ENCODE assay signal across 8 cellular contexts in the genomic region with DNA sequence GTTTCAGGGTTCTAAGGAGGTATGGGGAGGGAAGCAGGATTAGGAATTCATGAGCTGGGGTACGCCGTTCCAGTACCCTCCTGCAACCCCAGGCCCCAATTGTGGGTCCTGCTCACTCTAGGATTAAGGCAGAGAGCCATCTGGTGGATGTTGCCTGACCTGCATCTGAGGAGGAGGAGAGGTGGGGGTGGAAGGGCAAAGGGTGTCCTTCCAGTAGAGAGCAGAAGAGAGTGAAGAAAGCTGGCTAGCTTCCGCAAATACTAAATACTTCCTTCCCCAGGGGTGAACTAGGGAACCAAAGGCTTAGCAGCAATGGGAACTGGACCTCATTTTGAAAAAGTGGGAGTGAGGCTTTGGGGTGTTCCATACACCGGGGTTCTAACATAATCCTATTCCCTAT. TPM values are rescaled to one million over a fixed set of nuclear protein-coding genes. Genes with fewer than 3 reads are reported as not detected.
DNase-seq lines count a peak whose midpoint lies in the region; ATAC-seq, FAIRE-seq and TF ChIP-seq lines count a peak whose summit lies in the region.

No MANE protein-coding gene starts in this region.

- H3K27ac Mint-ChIP-seq in stimulated activated memory B cell treated with anti-CD40 and anti-IgM and Interleukin-4, amounts not matched to agents 10 μg/mL and 1 μg/mL and 100 μg/mL, for 72 hours: peak overlapping the region; percentile 60

- H3K4me3 Mint-ChIP-seq in stimulated activated memory B cell treated with anti-CD40 and anti-IgM and Interleukin-4, amounts not matched to agents 10 μg/mL and 1 μg/mL and 100 μg/mL, for 72 hours: no peak overlapping the region

- peak; percentile 74 for FAIRE-seq in H1 (lab: Jason Lieb, UNC)

- no peaks in the 10 kb centered on the region for H3K9me3 ChIP-seq in H1 (ENCODE audit: insufficient read depth in 2 of 2, low read depth in 1 of 2, low read length in 1 of 2)

- no peak overlapping the region for H3K23ac ChIP-seq in H1 (ENCODE audit: insufficient read length)

- no peak overlapping the region for H3K9ac ChIP-seq in H1 (replicated peaks in 1 of 4; ENCODE audit: extremely low read depth in 1 of 4, low read depth in 3 of 4, low read length in 3 of 4)

- H3K27me3 ChIP-seq in H1 (replicated peaks in 1 of 4; ENCODE audit: control insufficient read depth in 3 of 4, extremely low read depth in 1 of 4, insufficient read depth in 3 of 4, low read length in 3 of 4): no peaks in the 10 kb centered on the region

- no peak overlapping the region for H4K8ac ChIP-seq in H1 (ENCODE audit: extremely low read depth, insufficient read depth, low read length)

- H3K4ac ChIP-seq in H1 (replicated peaks; ENCODE audit: insufficient read length, low read depth, low read length): no peak overlapping the region

- no peak overlapping the region for H4K91ac ChIP-seq in H1 (replicated peaks; ENCODE audit: insufficient read length, low read length)

- peaks cover 0 to 13% (median 3%) of the 10 kb centered on the region in 4 experiments; a peak in 4 of 8 replicates for H3K36me3 ChIP-seq in H1 (ENCODE audit: control insufficient read depth in 2 of 4, insufficient read depth in 4 of 4, low read length in 3 of 4)

- H3K36me3 Mint-ChIP-seq in stimulated activated memory B cell treated with anti-CD40 and anti-IgM and Interleukin-4, amounts not matched to agents 10 μg/mL and 1 μg/mL and 100 μg/mL, for 72 hours: peaks cover 6% of the 10 kb centered on the region

- WGBS in H1 (ENCODE audit: extremely low coverage in 1 of 2, insufficient coverage in 1 of 2, insufficient read length in 1 of 2, insufficient replicate concordance in 2 of 2, low coverage in 1 of 2, low lambda C conversion rate in 2 of 2, missing lambda C conversion rate in 1 of 2), 2 experiments: 60% methylated on average over 4 of the region's 4 CpGs; no CpG with 5 or more reads in 1 of the 2 experiments

- H3K27ac ChIP-seq in H1 (ENCODE audit: low read depth, low read length): no peak overlapping the region

- no peaks in the 10 kb centered on the region for H3K79me2 ChIP-seq in H1 (ENCODE audit: control insufficient read depth in 1 of 2, insufficient read depth in 2 of 2, low read length in 2 of 2)

- H2BK20ac ChIP-seq in H1 (ENCODE audit: low read length): no peak overlapping the region

- no peak overlapping the region for H3K4me3 ChIP-seq in H1 (ENCODE audit: extremely low read depth in 1 of 4, insufficient read depth in 2 of 4, low read depth in 3 of 4, low read length in 4 of 4)

- no peak overlapping the region for H3K56ac ChIP-seq in H1 (replicated peaks; ENCODE audit: insufficient read length, low read depth, low read length)

- POLR2A ChIA-PET in H1 (lab: Charles Lee; ENCODE audit: partially characterized antibody): interaction anchor here (0.8 to 14.4 kb wide), 22 partner anchors 7 to 92 kb away, joined by 3 to 144 read pairs (median 5); a partner anchor contains a TSS

- no peak overlapping the region for H2BK15ac ChIP-seq in H1 (ENCODE audit: low read length)

- H3K9me3 Mint-ChIP-seq in stimulated activated memory B cell treated with anti-CD40 and anti-IgM and Interleukin-4, amounts not matched to agents 10 μg/mL and 1 μg/mL and 100 μg/mL, for 72 hours: no peaks in the 10 kb centered on the region

- TF ChIP-seq RAD21 in H1 (IDR thresholded peaks at IDR 0.05 in 1 of 2, conservative IDR thresholded peaks at IDR 0.05 in 1 of 2; ENCODE audit: low read depth in 2 of 2, low read length in 2 of 2): peak; percentile 87 to 91

- H4K20me1 ChIP-seq in H1 (replicated peaks in 1 of 2; ENCODE audit: control insufficient read depth in 1 of 2, insufficient read depth in 2 of 2, low read length in 2 of 2): no peaks in the 10 kb centered on the region

- H3K18ac ChIP-seq in H1 (ENCODE audit: extremely low read depth, low read length): no peak overlapping the region

- peaks cover 19% of the 10 kb centered on the region for H3K4me1 Mint-ChIP-seq in stimulated activated memory B cell treated with anti-CD40 and anti-IgM and Interleukin-4, amounts not matched to agents 10 μg/mL and 1 μg/mL and 100 μg/mL, for 72 hours

- TF ChIP-seq EP300 in H1 (IDR thresholded peaks at IDR 0.05; ENCODE audit: borderline replicate concordance in 1 of 2, low read depth in 2 of 2, low read length in 2 of 2): no peak

- H2BK5ac ChIP-seq in H1 (ENCODE audit: low read depth, low read length): no peak overlapping the region

- H3K27me3 Mint-ChIP-seq in stimulated activated memory B cell treated with anti-CD40 and anti-IgM and Interleukin-4, amounts not matched to agents 10 μg/mL and 1 μg/mL and 100 μg/mL, for 72 hours: no peaks in the 10 kb centered on the region

- TF ChIP-seq POLR2A in H1 (IDR thresholded peaks at IDR 0.05; ENCODE audit: control extremely low read depth in 1 of 2, low read depth in 2 of 2, low read length in 2 of 2): no peak

- no peak overlapping the region for H2AFZ ChIP-seq in H1 (ENCODE audit: low read length)

- TF ChIP-seq CTCF in H1 (IDR thresholded peaks at IDR 0.05; ENCODE audit: control extremely low read depth in 1 of 3, insufficient read depth in 1 of 3, low read depth in 1 of 3, low read length in 3 of 3): peak; percentile 93 to 96 (median 95)

- no peaks in the 10 kb centered on the region; the same call in 1 of the 2 replicates for H3K79me1 ChIP-seq in H1 (ENCODE audit: low read depth, low read length)

- no peak overlapping the region for H2BK12ac ChIP-seq in H1 (ENCODE audit: low read depth, low read length)

- H3K23me2 ChIP-seq in H1 (ENCODE audit: low read depth, low read length): no peaks in the 10 kb centered on the region

- DNase-seq in CD1c-positive myeloid dendritic cell (ENCODE audit: extremely low spot score) (peak; percentile 88), HCEC 1CT (peak; percentile 51), NCI-H82 (lab: John Stamatoyannopoulos, UW) (peak; percentile 79), H1 (ENCODE audit: low read depth in 1 of 2, low spot score in 2 of 2) (peak; percentile 66 to 89), midbrain (lab: John Stamatoyannopoulos, UW) (peak; percentile 81)
- peak; percentile 31 to 35 for DNase-seq in activated CD8-positive, alpha-beta memory T cell treated with anti-CD3 and anti-CD28 coated beads for 4 hours (ENCODE audit: low read depth in 2 of 2)

- no peak overlapping the region for H4K5ac ChIP-seq in H1 (ENCODE audit: insufficient read length, low read depth, low read length)

- CTCF ChIA-PET in H1 (lab: Charles Lee; ENCODE audit: partially characterized antibody): interaction anchor here (0.6 to 14.0 kb wide), 48 partner anchors 9 to 577 kb away, joined by 3 to 423 read pairs (median 4); a partner anchor contains a TSS

- ATAC-seq in stimulated activated memory B cell treated with anti-CD40 and anti-IgM and Interleukin-4, amounts not matched to agents 10 μg/mL and 1 μg/mL and 100 μg/mL, for 72 hours: peak; percentile 89
- no peak for ATAC-seq in HG02852 (IDR thresholded peaks at IDR 0.05; ENCODE audit: unreplicated experiment)

- H2AK5ac ChIP-seq in H1 (ENCODE audit: low read depth, low read length): no peak overlapping the region

- no peak overlapping the region for H3K14ac ChIP-seq in H1 (ENCODE audit: insufficient read length)

- H2BK120ac ChIP-seq in H1 (replicated peaks; ENCODE audit: low read depth, low read length): no peak overlapping the region

- H3K4me2 ChIP-seq in H1 (ENCODE audit: insufficient read depth in 1 of 2, low read depth in 2 of 2, low read length in 2 of 2): no peak overlapping the region

- H3K4me1 ChIP-seq in H1 (replicated peaks in 1 of 4; ENCODE audit: control insufficient read depth in 3 of 4, insufficient read depth in 4 of 4, low read length in 3 of 4): peaks cover 0 to 3% (median 1%) of the 10 kb centered on the region in 4 experiments; a peak in 2 of 7 replicates

RNA-seq across cellular contexts. Expression of a gene that starts 10.6 kb away (rescaled TPM):
- total RNA-seq in H1 (2021; fragmentation: NEBNext Ultra II Directional; extraction: Animal tissue kit (Norgen Biotek cat#: 25700)): 6.8 and 7.9 TPM in 2 replicates
- 6.0 and 7.7 TPM in 2 replicates for polyA plus RNA-seq in H1 (2011; rRNA removed)
- 10.9 TPM for polyA plus RNA-seq in H1 (2011; cell fraction: cytosol; rRNA removed)
- 5.4 TPM for polyA plus RNA-seq in H1 (2011; cell fraction: nucleus; rRNA removed)
- 6.4 to 10.3 TPM (median 7.4 TPM) in 4 replicates for polyA plus RNA-seq in H1 (2012, experiment 1 of 2)
- 3.5 TPM for polyA plus RNA-seq in H1 (2012, experiment 2 of 2)
- 4.0 TPM for polyA plus RNA-seq in H1 (2013, experiment 1 of 2)
- 4.6 TPM for polyA plus RNA-seq in H1 (2013, experiment 2 of 2)
- polyA minus RNA-seq in H1 (2011; rRNA and poly(A)+ RNA removed): 6.8 and 15.9 TPM in 2 replicates
- 6.4 TPM for polyA minus RNA-seq in H1 (2011; cell fraction: cytosol; rRNA and poly(A)+ RNA removed)
- polyA minus RNA-seq in H1 (2011; cell fraction: nucleus; rRNA and poly(A)+ RNA removed): 6.6 TPM

RNA-seq across cellular contexts. Expression of a gene that starts 10.9 kb away (rescaled TPM):
- total RNA-seq in H1 (2021; fragmentation: NEBNext Ultra II Directional; extraction: Animal tissue kit (Norgen Biotek cat#: 25700)): 107 and 108 TPM in 2 replicates
- polyA plus RNA-seq in H1 (2011; rRNA removed): 101 and 137 TPM in 2 replicates
- polyA plus RNA-seq in H1 (2011; cell fraction: cytosol; rRNA removed): 96.5 TPM
- polyA plus RNA-seq in H1 (2011; cell fraction: nucleus; rRNA removed): 241 TPM
- polyA plus RNA-seq in H1 (2012, experiment 1 of 2): 79.6 to 115 TPM (median 109 TPM) in 4 replicates
- polyA plus RNA-seq in H1 (2012, experiment 2 of 2): 40.6 TPM
- polyA plus RNA-seq in H1 (2013, experiment 1 of 2): 44.4 TPM
- 40.8 TPM for polyA plus RNA-seq in H1 (2013, experiment 2 of 2)
- polyA minus RNA-seq in H1 (2011; rRNA and poly(A)+ RNA removed): 194 and 208 TPM in 2 replicates
- 97.6 TPM for polyA minus RNA-seq in H1 (2011; cell fraction: cytosol; rRNA and poly(A)+ RNA removed)
- polyA minus RNA-seq in H1 (2011; cell fraction: nucleus; rRNA and poly(A)+ RNA removed): 148 TPM

RNA-seq across cellular contexts. Expression of a gene that starts 11.8 kb away (rescaled TPM):
- total RNA-seq in H1 (2021; fragmentation: NEBNext Ultra II Directional; extraction: Animal tissue kit (Norgen Biotek cat#: 25700)): 81.0 and 82.1 TPM in 2 replicates
- 160 and 164 TPM in 2 replicates for polyA plus RNA-seq in H1 (2011; rRNA removed)
- 129 TPM for polyA plus RNA-seq in H1 (2011; cell fraction: cytosol; rRNA removed)
- 141 TPM for polyA plus RNA-seq in H1 (2011; cell fraction: nucleus; rRNA removed)
- polyA plus RNA-seq in H1 (2012, experiment 1 of 2): 114 to 155 TPM (median 145 TPM) in 4 replicates
- polyA plus RNA-seq in H1 (2012, experiment 2 of 2): 182 TPM
- polyA plus RNA-seq in H1 (2013, experiment 1 of 2): 76.1 TPM
- 78.7 TPM for polyA plus RNA-seq in H1 (2013, experiment 2 of 2)
- polyA minus RNA-seq in H1 (2011; rRNA and poly(A)+ RNA removed): 146 and 151 TPM in 2 replicates
- polyA minus RNA-seq in H1 (2011; cell fraction: cytosol; rRNA and poly(A)+ RNA removed): 98.1 TPM
- 80.7 TPM for polyA minus RNA-seq in H1 (2011; cell fraction: nucleus; rRNA and poly(A)+ RNA removed)

RNA-seq across cellular contexts. Expression of a gene that starts 14.4 kb away (rescaled TPM):
- total RNA-seq in H1 (2021; fragmentation: NEBNext Ultra II Directional; extraction: Animal tissue kit (Norgen Biotek cat#: 25700)): not detected in 2 replicates
- 0.11 TPM in 1 of 2 replicates, not detected in the other for polyA plus RNA-seq in H1 (2011; rRNA removed)
- polyA plus RNA-seq in H1 (2011; cell fraction: cytosol; rRNA removed): not detected
- not detected for polyA plus RNA-seq in H1 (2011; cell fraction: nucleus; rRNA removed)
- polyA plus RNA-seq in H1 (2012, experiment 1 of 2): not detected in 4 replicates
- polyA plus RNA-seq in H1 (2012, experiment 2 of 2): not detected
- polyA plus RNA-seq in H1 (2013, experiment 1 of 2): not detected
- polyA plus RNA-seq in H1 (2013, experiment 2 of 2): not detected
- polyA minus RNA-seq in H1 (2011; rRNA and poly(A)+ RNA removed): not detected in 2 replicates
- not detected for polyA minus RNA-seq in H1 (2011; cell fraction: cytosol; rRNA and poly(A)+ RNA removed)
- polyA minus RNA-seq in H1 (2011; cell fraction: nucleus; rRNA and poly(A)+ RNA removed): not detected

RNA-seq across cellular contexts. Expression of a gene that starts 21.2 kb away (rescaled TPM):
- total RNA-seq in H1 (2021; fragmentation: NEBNext Ultra II Directional; extraction: Animal tissue kit (Norgen Biotek cat#: 25700)): 70.0 and 74.9 TPM in 2 replicates
- polyA plus RNA-seq in H1 (2011; rRNA removed): 66.2 and 70.4 TPM in 2 replicates
- polyA plus RNA-seq in H1 (2011; cell fraction: cytosol; rRNA removed): 130 TPM
- 40.5 TPM for polyA plus RNA-seq in H1 (2011; cell fraction: nucleus; rRNA removed)
- 94.7 to 119 TPM (median 103 TPM) in 4 replicates for polyA plus RNA-seq in H1 (2012, experiment 1 of 2)
- 90.3 TPM for polyA plus RNA-seq in H1 (2012, experiment 2 of 2)
- 61.3 TPM for polyA plus RNA-seq in H1 (2013, experiment 1 of 2)
- 64.7 TPM for polyA plus RNA-seq in H1 (2013, experiment 2 of 2)
- 22.8 and 31.9 TPM in 2 replicates for polyA minus RNA-seq in H1 (2011; rRNA and poly(A)+ RNA removed)
- 20.6 TPM for polyA minus RNA-seq in H1 (2011; cell fraction: cytosol; rRNA and poly(A)+ RNA removed)
- 28.0 TPM for polyA minus RNA-seq in H1 (2011; cell fraction: nucleus; rRNA and poly(A)+ RNA removed)

Comparison
In these comparisons a context has a peak if more than half of its experiments do, and no peak if none do; other contexts are left out.
1. DNase-seq: peak in every context shown above with its lines; median percentile 88 in CD1c-positive myeloid dendritic cell; 81 in midbrain; 79 in NCI-H82; 78 in H1; 51 in HCEC 1CT; 33 in activated CD8-positive, alpha-beta memory T cell treated with anti-CD3 and anti-CD28 coated beads for 4 hours.